Comparison of ENCODE assay signal across 24 cellular contexts in genomic region chr14:45793081-45793480, GRCh38.
DNase-seq lines count a peak whose midpoint lies in the region; ATAC-seq, FAIRE-seq and TF ChIP-seq lines count a peak whose summit lies in the region.
"Had no signal": no experiment of that assay in that cellular context is flagged by ENCODE, and none has a peak within 500 bp of the region (broad histone marks: within the 10 kb centered on the region; RNA-seq: fewer than 3 reads in every experiment).

No MANE protein-coding gene starts in this region.

- H3K27ac ChIP-seq in HepG2 (ENCODE audit: extremely low read length, insufficient read depth, low read length) = no peak overlapping the region
- no peak overlapping the region for H3K27ac ChIP-seq in right lobe of liver
- H3K27ac ChIP-seq in epithelial cell of prostate = peak overlapping the region; percentile 42
- H3K27ac ChIP-seq: C4-2B, HL-60, Peyer's patch had no signal

- no peaks in the 10 kb centered on the region for H4K20me1 ChIP-seq in HepG2 (ENCODE audit: insufficient read depth, low read length)

- H3K79me2 ChIP-seq in HepG2 (ENCODE audit: insufficient read depth, low read length) = no peaks in the 10 kb centered on the region

- TF ChIP-seq EP300 in HepG2 (IDR thresholded peaks at IDR 0.05; ENCODE audit: low read depth in 2 of 2, low read length in 2 of 2) (0 out of 4 replicates have a peak, but pooled peaks of 1 of the 2 experiments have one; percentile 20), HepG2 (CRISPR knock-in tag; IDR thresholded peaks at IDR 0.05; ENCODE audit: borderline replicate concordance) (no peak)

- no peak for TF ChIP-seq RAD21 in HepG2 (CRISPR knock-in tag; IDR thresholded peaks at IDR 0.05)

- no peak for TF ChIP-seq POLR2A in HepG2 (IDR thresholded peaks at IDR 0.05; ENCODE audit: insufficient read depth in 1 of 2, low read depth in 2 of 2, low read length in 2 of 2)
- TF ChIP-seq POLR2A in right lobe of liver (IDR thresholded peaks at IDR 0.05) = no peak

- no peak overlapping the region for H3K4me3 ChIP-seq in HepG2 (replicated peaks in 1 of 3; ENCODE audit: insufficient read depth in 1 of 3, low read depth in 2 of 3, low read length in 3 of 3)
- H3K4me3 ChIP-seq in right lobe of liver = no peak overlapping the region
- H3K4me3 ChIP-seq: HAP-1, Peyer's patch had no signal

- H3K9me3 ChIP-seq in HepG2 (ENCODE audit: low read length) = peaks cover 57% of the 10 kb centered on the region
- no peaks in the 10 kb centered on the region for H3K9me3 ChIP-seq in right lobe of liver
- H3K9me3 ChIP-seq: HAP-1 had no signal

- no peak for FAIRE-seq in HepG2 (lab: Jason Lieb, UNC)
- FAIRE-seq: D721Med had no signal

- 0 out of 2 replicates have a peak, but pooled peaks cover 5% of the 10 kb centered on the region for H3K4me1 ChIP-seq in HepG2 (ENCODE audit: insufficient read depth, low read length)
- H3K4me1 ChIP-seq in right lobe of liver = no peaks in the 10 kb centered on the region
- H3K4me1 ChIP-seq: HAP-1, Peyer's patch had no signal

- no TSS peak for BruUV-seq in HepG2 (replicated peaks; lab: Mats Ljungman, UMichigan)

- CTCF ChIA-PET in HepG2 (lab: Yijun Ruan, JAX; ENCODE audit: low intra/inter-chr PET ratio, low total read pairs) = no interaction called here

- H3K36me3 ChIP-seq in HepG2 (replicated peaks in 1 of 2; ENCODE audit: control insufficient read depth in 1 of 2, insufficient read depth in 2 of 2, low read length in 2 of 2) (no peaks in the 10 kb centered on the region), right lobe of liver (no peaks in the 10 kb centered on the region)
- H3K36me3 ChIP-seq: HAP-1, Peyer's patch had no signal

- WGBS in HepG2 (ENCODE audit: low lambda C conversion rate) = 0% methylated on average over 4 of the region's 4 CpGs
- WGBS in right lobe of liver (ENCODE audit: insufficient coverage, low coverage, low lambda C conversion rate, missing lambda C conversion rate) = 18% methylated on average over 2 of the region's 4 CpGs

- TF ChIP-seq CTCF in HepG2 (CRISPR knock-in tag; IDR thresholded peaks at IDR 0.05) (no peak), right lobe of liver (IDR thresholded peaks at IDR 0.05) (no peak)

- in situ Hi-C loops in HepG2 (cut with HindIII; ENCODE audit: extremely low pct_ligation_motif_present, low pct_unique_long_range_greater_than_20kb) = no loop called here

- intact Hi-C loops in HepG2 (cut with micrococcal nuclease; ENCODE audit: unreplicated experiment) = no loop called here
- intact Hi-C loops in right lobe of liver (cut with DNase I) = no loop called here

- H3K9ac ChIP-seq in HepG2 (ENCODE audit: insufficient read depth, low read depth, low read length) = no peak overlapping the region

- ATAC-seq in HepG2 (peak; percentile 56; the same call in 1 of the 3 replicates), right lobe of liver (no peak), HG02870 (IDR thresholded peaks at IDR 0.05; ENCODE audit: unreplicated experiment) (no peak)
- ATAC-seq: SK-N-SH treated with all-trans-retinoic acid at 6 μM for 48 hours had no signal

- POLR2A ChIA-PET in HepG2 (lab: Yijun Ruan, JAX) = no interaction called here

- no peak overlapping the region for H3K4me2 ChIP-seq in HepG2 (ENCODE audit: low read depth, low read length)

- DNase-seq in HepG2 (ENCODE audit: low spot score) (peak; percentile 55), right lobe of liver (no peak), OCI-M1 (lab: John Stamatoyannopoulos, UW) (peak; percentile 27), epithelial cell of prostate (ENCODE audit: low read depth, low spot score) (no peak), COLO668 (lab: John Stamatoyannopoulos, UW; ENCODE audit: unreplicated experiment) (no peak), NCI-H2107 treated with DMSO at 0.1 percent for 48 hours (lab: John Stamatoyannopoulos, UW; ENCODE audit: unreplicated experiment) (no peak), NCI-H446 treated with DMSO at 0.1 percent for 48 hours (lab: John Stamatoyannopoulos, UW) (no peak)
- DNase-seq: CD8-positive, alpha-beta memory T cell; DMS53; GF-D8; KG1; NCI-H1105; NCI-H1694; NCI-H2081; NCI-H2171 treated with DMSO at 0.1 percent for 48 hours; NCI-H446; NK-92 treated with Interleukin-12 subunit alpha and Interleukin-12 subunit beta, amount 100 ng/mL, for 24 hours; Peyer's patch had no signal

- H3K27me3 ChIP-seq in HepG2 (ENCODE audit: control insufficient read depth in 1 of 2, insufficient read depth in 2 of 2, low read length in 2 of 2) = no peaks in the 10 kb centered on the region; a peak in 1 of 5 replicates
- H3K27me3 ChIP-seq in right lobe of liver = no peaks in the 10 kb centered on the region
- H3K27me3 ChIP-seq: Peyer's patch had no signal

- H2AFZ ChIP-seq in HepG2 (ENCODE audit: low read length) = no peak overlapping the region

TF ChIP-seq in HepG2, 621 proteins besides CTCF, POLR2A, EP300 and RAD21:
- TF ChIP-seq ISX (CRISPR knock-in tag; conservative IDR thresholded peaks at IDR 0.05) (no peak), IKZF1 (IDR thresholded peaks at IDR 0.05) (no peak), SMYD3 (CRISPR knock-in tag; IDR thresholded peaks at IDR 0.05) (no peak), ZNF772 (CRISPR knock-in tag; IDR thresholded peaks at IDR 0.05) (no peak), ZNF12 (CRISPR knock-in tag; IDR thresholded peaks at IDR 0.05) (peak; percentile 43; the same call in 1 of the 2 replicates), HNF4A (CRISPR knock-in tag; IDR thresholded peaks at IDR 0.05) (peak; percentile 39; the same call in 1 of the 2 replicates), DMAP1 (CRISPR knock-in tag; IDR thresholded peaks at IDR 0.05) (0 out of 2 replicates have a peak, but pooled peaks have one; percentile 22), MAX (IDR thresholded peaks at IDR 0.05) (peak; percentile 54), TP53 (CRISPR knock-in tag; conservative IDR thresholded peaks at IDR 0.05) (peak; percentile 96), NFAT5 (CRISPR knock-in tag; IDR thresholded peaks at IDR 0.05) (0 out of 2 replicates have a peak, but pooled peaks have one; percentile 25), ZNF333 (CRISPR knock-in tag; IDR thresholded peaks at IDR 0.05; ENCODE audit: borderline replicate concordance) (no peak), TFDP1 (CRISPR knock-in tag; IDR thresholded peaks at IDR 0.05; ENCODE audit: borderline replicate concordance) (peak; percentile 26; the same call in 1 of the 2 replicates), ZMYM4 (CRISPR knock-in tag; IDR thresholded peaks at IDR 0.05) (peak; percentile 62)

Comparison
In these comparisons a context has a peak if more than half of its experiments do, and no peak if none do; other contexts are left out.
1. DNase-seq: peak in HepG2 (single experiment) and OCI-M1 (single experiment); none in right lobe of liver (0 of 3), epithelial cell of prostate (single experiment), COLO668 (single experiment), NCI-H2107 treated with DMSO at 0.1 percent for 48 hours (single experiment) and NCI-H446 treated with DMSO at 0.1 percent for 48 hours (single experiment).